In genomic region chr13:112554214-112554850, GRCh38 we compare ENCODE assay signal across 23 cellular contexts.
"Had no signal": no experiment of that assay in that cellular context is flagged by ENCODE, and none has a peak within 500 bp of the region (broad histone marks: within the 10 kb centered on the region; RNA-seq: fewer than 3 reads in every experiment).

No MANE protein-coding gene starts in this region.

- DNase-seq: dorsolateral prefrontal cortex; effector CD4-positive, alpha-beta T cell; hypothalamus; left ventricle myocardium superior; lower lobe of right lung; mesenchymal stem cell; mucosa of descending colon; naive B cell; nephron progenitor cell; nucleus accumbens; posterior cingulate gyrus; psoas muscle; right cardiac atrium; sigmoid colon; stimulated activated CD4-positive, alpha-beta T cell treated with anti-CD3 and anti-CD28 coated beads, Interleukin-2, amount 100 ng/mL, for 24 hours; stimulated activated CD4-positive, alpha-beta T cell treated with anti-CD3 and anti-CD28 coated beads, Interleukin-4, amount 100 ng/mL, for 24 hours; stimulated activated naive CD8-positive, alpha-beta T cell treated with anti-CD3 and anti-CD28 coated beads, Interleukin-15, Interleukin-2, amounts not matched to agents 100 U/mL and 50 U/mL, for 24 hours; substantia nigra; testis; tibial artery; upper lobe of left lung had no signal

- H3K9me3 ChIP-seq: lower lobe of right lung, mucosa of descending colon, psoas muscle, sigmoid colon, testis, tibial artery, upper lobe of left lung had no signal

- ATAC-seq: left ventricle myocardium superior; lower lobe of right lung; mucosa of descending colon; psoas muscle; right cardiac atrium; stimulated activated memory B cell treated with anti-CD40 and anti-IgM and Interleukin-4, amounts not matched to agents 10 μg/mL and 1 μg/mL and 100 μg/mL, for 72 hours; stimulated activated naive CD8-positive, alpha-beta T cell treated with anti-CD3 and anti-CD28 coated beads, Interleukin-15, Interleukin-2, amounts not matched to agents 100 U/mL and 50 U/mL, for 24 hours had no signal

- H3K27me3 ChIP-seq: dorsolateral prefrontal cortex, sigmoid colon, testis, tibial artery, upper lobe of left lung had no signal

- H3K4me1 ChIP-seq: lower lobe of right lung, psoas muscle, sigmoid colon, testis, tibial artery, upper lobe of left lung had no signal

- H3K4me3 Mint-ChIP-seq: mesothelial cell of epicardium; naive B cell; nephron progenitor cell; stimulated activated memory B cell treated with anti-CD40 and anti-IgM and Interleukin-4, amounts not matched to agents 10 μg/mL and 1 μg/mL and 100 μg/mL, for 72 hours had no signal

- H3K27me3 Mint-ChIP-seq: naive B cell; stimulated activated memory B cell treated with anti-CD40 and anti-IgM and Interleukin-4, amounts not matched to agents 10 μg/mL and 1 μg/mL and 100 μg/mL, for 72 hours had no signal

- H3K4me3 ChIP-seq: dorsolateral prefrontal cortex, lower lobe of right lung, mucosa of descending colon, psoas muscle, sigmoid colon, testis, tibial artery, upper lobe of left lung had no signal

- H3K4me1 Mint-ChIP-seq: mesothelial cell of epicardium; nephron progenitor cell; stimulated activated memory B cell treated with anti-CD40 and anti-IgM and Interleukin-4, amounts not matched to agents 10 μg/mL and 1 μg/mL and 100 μg/mL, for 72 hours had no signal

- H3K27ac Mint-ChIP-seq: mesothelial cell of epicardium; nephron progenitor cell; stimulated activated memory B cell treated with anti-CD40 and anti-IgM and Interleukin-4, amounts not matched to agents 10 μg/mL and 1 μg/mL and 100 μg/mL, for 72 hours had no signal

- H3K9me3 Mint-ChIP-seq: mesothelial cell of epicardium; naive B cell; nephron progenitor cell; stimulated activated memory B cell treated with anti-CD40 and anti-IgM and Interleukin-4, amounts not matched to agents 10 μg/mL and 1 μg/mL and 100 μg/mL, for 72 hours had no signal

- H3K27ac ChIP-seq: dorsolateral prefrontal cortex, lower lobe of right lung, psoas muscle, sigmoid colon, testis, tibial artery, upper lobe of left lung had no signal
